8 cellular contexts compared by ENCODE assay signal in the genomic region with DNA sequence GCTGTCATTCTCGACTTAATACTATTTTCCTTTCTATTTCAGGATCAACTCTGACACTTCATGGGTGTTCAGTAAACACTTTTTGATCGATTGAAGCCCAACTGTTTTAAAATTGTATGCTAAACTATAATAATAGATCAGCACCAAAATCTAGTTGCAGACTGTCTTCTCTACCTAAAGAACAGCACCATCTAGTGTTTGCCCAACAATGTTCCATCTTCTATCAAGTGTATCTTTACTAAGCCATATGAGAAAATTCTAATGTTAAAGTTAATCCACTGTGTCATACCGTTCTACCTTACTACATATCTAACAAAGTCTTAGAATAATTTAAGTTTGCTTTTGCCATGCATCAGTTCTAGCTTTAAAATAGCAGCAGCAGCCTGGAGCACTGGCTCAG.
A peak's percentile ranks its signal among the peaks of the same experiment; 100 is the strongest.
DNase-seq lines count a peak whose midpoint lies in the region; ATAC-seq and TF ChIP-seq lines count a peak whose summit lies in the region.

No MANE protein-coding gene starts in this region.

- H3K9me3 ChIP-seq in upper lobe of right lung: no peaks in the 10 kb centered on the region

- peak; percentile 1 for DNase-seq in DMS153 treated with DMSO at 0.1 percent for 48 hours (lab: John Stamatoyannopoulos, UW; ENCODE audit: unreplicated experiment)
- peak; percentile 20 for DNase-seq in Jurkat, Clone E6-1 (ENCODE audit: low read depth, low spot score)
- DNase-seq in SHP77 treated with DMSO at 0.1 percent for 48 hours (lab: John Stamatoyannopoulos, UW): peak; percentile 1
- peak; percentile 5 for DNase-seq in foreskin melanocyte
- DNase-seq in upper lobe of right lung: no peak
- no peak for DNase-seq in effector CD4-positive, alpha-beta T cell
- no peak for DNase-seq in amygdala (lab: John Stamatoyannopoulos, UW)
- no peak for DNase-seq in posterior vena cava (ENCODE audit: low spot score)

- no peaks in the 10 kb centered on the region for H3K36me3 ChIP-seq in upper lobe of right lung

- H3K27ac ChIP-seq in upper lobe of right lung: no peak overlapping the region

- intact Hi-C loops in upper lobe of right lung (cut with DNase I) (no loop called here), posterior vena cava (cut with DNase I) (no loop called here)

- no peaks in the 10 kb centered on the region for H3K27me3 ChIP-seq in upper lobe of right lung

- peak; percentile 26 for ATAC-seq in upper lobe of right lung

- TF ChIP-seq CTCF in upper lobe of right lung (IDR thresholded peaks at IDR 0.05): peak; percentile 34

- no peak overlapping the region for H3K4me3 ChIP-seq in Jurkat, Clone E6-1 (ENCODE audit: low read length)
- no peak overlapping the region for H3K4me3 ChIP-seq in upper lobe of right lung

- H3K4me1 ChIP-seq in upper lobe of right lung: no peaks in the 10 kb centered on the region

Comparison
In these comparisons a context has a peak if more than half of its experiments do, and no peak if none do; other contexts are left out.
1. DNase-seq: peak in DMS153 treated with DMSO at 0.1 percent for 48 hours (single experiment), Jurkat, Clone E6-1 (single experiment), SHP77 treated with DMSO at 0.1 percent for 48 hours (single experiment) and foreskin melanocyte (single experiment); none in upper lobe of right lung (single experiment), effector CD4-positive, alpha-beta T cell (single experiment), amygdala (0 of 56) and posterior vena cava (single experiment).